8 cellular contexts compared by ENCODE assay signal in genomic region chr11:14578551-14578956, GRCh38. TPM values are rescaled to one million over a fixed set of nuclear protein-coding genes. Genes with fewer than 3 reads are reported as not detected.
DNase-seq lines count a peak whose midpoint lies in the region; ATAC-seq and TF ChIP-seq lines count a peak whose summit lies in the region.

No MANE protein-coding gene starts in this region.

- H3K14ac ChIP-seq in IMR-90 (replicated peaks; ENCODE audit: low read depth, low read length) = no peak overlapping the region

- H3K56ac ChIP-seq in IMR-90 (ENCODE audit: extremely low read depth, insufficient read depth, low read length) = no peak overlapping the region

- 24% methylated on average over 2 of the region's 3 CpGs; no CpG with 5 or more reads in 1 of the 2 experiments for WGBS in IMR-90 (ENCODE audit: extremely low coverage in 2 of 2, insufficient read length in 1 of 2), 2 experiments
- WGBS in body of pancreas, 2 donors = 35 to 50% methylated on average over 3 of the region's 3 CpGs

- no peak overlapping the region for H2BK5ac ChIP-seq in IMR-90 (ENCODE audit: low read depth, low read length, poor library complexity, severe bottlenecking)

- dilution Hi-C loops in IMR-90 (cut with HindIII; ENCODE audit: low sequenced_read_pairs, unreplicated experiment) = no loop called here

- peak; percentile 78 for DNase-seq in DMS53 treated with DMSO at 0.1 percent for 48 hours (lab: John Stamatoyannopoulos, UW; ENCODE audit: unreplicated experiment)
- DNase-seq in IMR-90 = peak; percentile 54
- DNase-seq in T follicular helper cell (ENCODE audit: low read depth) = peak; percentile 64
- DNase-seq in body of pancreas = peak in 2 of 4 donors; percentile 27 to 65
- no peak for DNase-seq in ascending aorta (ENCODE audit: low spot score in 2 of 2)
- no peak for DNase-seq in GM13977 (ENCODE audit: low spot score)

- no TSS peak for BruUV-seq in IMR-90 (replicated peaks; lab: Mats Ljungman, UMichigan)

- H3K27ac ChIP-seq in IMR-90 (ENCODE audit: insufficient read depth, low read length) (no peak overlapping the region), body of pancreas (peak overlapping the region in 1 of 4 donors; percentile 27), mucosa of rectum (ENCODE audit: low read depth in 2 of 2, low read length in 2 of 2) (peak overlapping the region; percentile 37 to 64), ascending aorta (no peak overlapping the region)

- TF ChIP-seq RAD21 in IMR-90 (IDR thresholded peaks at IDR 0.05; ENCODE audit: low read length) = no peak

- H3K18ac ChIP-seq in IMR-90 (ENCODE audit: low read depth, low read length) = no peak overlapping the region

- H3K9me1 ChIP-seq in IMR-90 (ENCODE audit: insufficient read depth, low read length) = no peaks in the 10 kb centered on the region

- intact Hi-C loops in IMR-90 (cut with micrococcal nuclease) (no loop called here), body of pancreas (cut with DNase I) (no loop called here), ascending aorta (cut with DNase I) (no loop called here)

- no peak overlapping the region for H2BK20ac ChIP-seq in IMR-90 (ENCODE audit: low read depth, low read length)

- H2BK120ac ChIP-seq in IMR-90 (ENCODE audit: low read depth, low read length) = no peak overlapping the region

- POLR2A ChIA-PET in IMR-90 (lab: Charles Lee; ENCODE audit: unreplicated experiment) = no interaction called here

- TF ChIP-seq POLR2A in IMR-90 (IDR thresholded peaks at IDR 0.05; ENCODE audit: low read depth, low read length) (no peak), body of pancreas (IDR thresholded peaks at IDR 0.05) (no peak)

- no peak overlapping the region for H4K8ac ChIP-seq in IMR-90 (ENCODE audit: low read depth in 2 of 2, low read length in 2 of 2)

- H3K27me3 ChIP-seq in IMR-90 (ENCODE audit: control insufficient read depth, insufficient read depth, low read length) (no peaks in the 10 kb centered on the region), body of pancreas (no peaks in the 10 kb centered on the region), mucosa of rectum (ENCODE audit: control insufficient read depth in 2 of 2, insufficient read depth in 2 of 2, low read length in 2 of 2) (no peaks in the 10 kb centered on the region), ascending aorta (no peaks in the 10 kb centered on the region)

- H3K79me1 ChIP-seq in IMR-90 (ENCODE audit: low read depth in 1 of 2, low read length in 2 of 2) = no peaks in the 10 kb centered on the region

- peak; percentile 99 for ATAC-seq in GM21381 (IDR thresholded peaks at IDR 0.05; ENCODE audit: unreplicated experiment)
- no peak for ATAC-seq in IMR-90 (ENCODE audit: low read depth)
- ATAC-seq in body of pancreas = peak; percentile 54

- no peak overlapping the region for H4K5ac ChIP-seq in IMR-90 (ENCODE audit: low read depth, low read length)

- H3K23ac ChIP-seq in IMR-90 (ENCODE audit: low read depth, low read length) = no peak overlapping the region

- CTCF ChIA-PET in IMR-90 (lab: Yijun Ruan, JAX) = no interaction called here

- H3K4me1 ChIP-seq in IMR-90 (ENCODE audit: control insufficient read depth, insufficient read depth, low read length) (peaks cover 2% of the 10 kb centered on the region; the same call in 1 of the 2 replicates), body of pancreas (peaks cover 18% of the 10 kb centered on the region), mucosa of rectum (ENCODE audit: control insufficient read depth in 2 of 2, insufficient read depth in 2 of 2, low read length in 2 of 2) (peaks cover 14% of the 10 kb centered on the region in 2 donors), ascending aorta (no peaks in the 10 kb centered on the region)

- H3K4me3 ChIP-seq in IMR-90 (ENCODE audit: insufficient read depth, low read depth, low read length) (no peak overlapping the region), body of pancreas (no peak overlapping the region), mucosa of rectum (ENCODE audit: low read length in 2 of 2) (peak overlapping the region in 1 of 2 donors; percentile 26), ascending aorta (no peak overlapping the region)

- H2AK9ac ChIP-seq in IMR-90 (replicated peaks; ENCODE audit: low read depth, low read length, poor library complexity) = no peak overlapping the region

- no peak overlapping the region for H2AK5ac ChIP-seq in IMR-90 (ENCODE audit: low read depth, low read length)

- H2BK15ac ChIP-seq in IMR-90 (ENCODE audit: low read depth, low read length) = no peak overlapping the region

- H3K9me3 ChIP-seq in IMR-90 (ENCODE audit: control insufficient read depth, insufficient read depth, low read length) = no peaks in the 10 kb centered on the region
- no peaks in the 10 kb centered on the region for H3K9me3 ChIP-seq in body of pancreas
- H3K9me3 ChIP-seq in mucosa of rectum (ENCODE audit: control insufficient read depth in 2 of 2, low read length in 2 of 2) = no peaks in the 10 kb centered on the region
- H3K9me3 ChIP-seq in ascending aorta = no peaks in the 10 kb centered on the region

- H3K9ac ChIP-seq in IMR-90 (ENCODE audit: low read depth, low read length) = no peak overlapping the region
- no peak overlapping the region for H3K9ac ChIP-seq in mucosa of rectum (ENCODE audit: low read depth in 1 of 2, low read length in 2 of 2)

- H4K20me1 ChIP-seq in IMR-90 (ENCODE audit: insufficient read depth, low read length) = no peaks in the 10 kb centered on the region

- no peak overlapping the region for H2AFZ ChIP-seq in IMR-90 (replicated peaks; ENCODE audit: low read length, poor library complexity)

- no peaks in the 10 kb centered on the region for H3K36me3 ChIP-seq in IMR-90 (ENCODE audit: control insufficient read depth, insufficient read depth, low read length)
- no peaks in the 10 kb centered on the region for H3K36me3 ChIP-seq in body of pancreas (replicated peaks in 1 of 2; ENCODE audit: insufficient read depth in 1 of 2, low read depth in 2 of 2)
- H3K36me3 ChIP-seq in mucosa of rectum (ENCODE audit: control insufficient read depth in 2 of 2, insufficient read depth in 2 of 2, low read length in 2 of 2) = no peaks in the 10 kb centered on the region
- H3K36me3 ChIP-seq in ascending aorta = no peaks in the 10 kb centered on the region

- no peak overlapping the region for H4K91ac ChIP-seq in IMR-90 (ENCODE audit: insufficient read depth, low read depth, low read length)

- H3K4ac ChIP-seq in IMR-90 (ENCODE audit: low read depth, low read length) = no peak overlapping the region

- no peak for TF ChIP-seq CTCF in IMR-90 (conservative IDR thresholded peaks at IDR 0.05; ENCODE audit: low read depth, low read length)
- TF ChIP-seq CTCF in body of pancreas (IDR thresholded peaks at IDR 0.05) = no peak
- TF ChIP-seq CTCF in ascending aorta (IDR thresholded peaks at IDR 0.05) = no peak
- TF ChIP-seq CTCF in GM13977 (IDR thresholded peaks at IDR 0.05; ENCODE audit: extremely low read depth, insufficient read depth, missing control alignments) = no peak

- no peak overlapping the region for H3K4me2 ChIP-seq in IMR-90 (ENCODE audit: low read depth, low read length)

- in situ Hi-C loops in IMR-90 (cut with MboI; ENCODE audit: low sequenced_read_pairs) = no loop called here
- in situ Hi-C loops in GM13977 (cut with MboI; ENCODE audit: low pct_unique_long_range_greater_than_20kb, low sequenced_read_pairs, unreplicated experiment) = no loop called here

TF ChIP-seq in IMR-90, 13 proteins besides CTCF, POLR2A, EP300 and RAD21:
- TF ChIP-seq CHD1 (IDR thresholded peaks at IDR 0.05; ENCODE audit: low read depth, low read length) = no peak
- no peak for TF ChIP-seq MAFK (IDR thresholded peaks at IDR 0.05; ENCODE audit: low read depth, low read length)
- TF ChIP-seq, protein P1, sequence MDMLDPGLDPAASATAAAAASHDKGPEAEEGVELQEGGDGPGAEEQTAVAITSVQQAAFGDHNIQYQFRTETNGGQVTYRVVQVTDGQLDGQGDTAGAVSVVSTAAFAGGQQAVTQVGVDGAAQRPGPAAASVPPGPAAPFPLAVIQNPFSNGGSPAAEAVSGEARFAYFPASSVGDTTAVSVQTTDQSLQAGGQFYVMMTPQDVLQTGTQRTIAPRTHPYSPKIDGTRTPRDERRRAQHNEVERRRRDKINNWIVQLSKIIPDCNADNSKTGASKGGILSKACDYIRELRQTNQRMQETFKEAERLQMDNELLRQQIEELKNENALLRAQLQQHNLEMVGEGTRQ (IDR thresholded peaks at IDR 0.05; ENCODE audit: low read depth, low read length) = no peak
- TF ChIP-seq MXI1 (IDR thresholded peaks at IDR 0.05; ENCODE audit: borderline replicate concordance, low read depth, low read length) = no peak
- TF ChIP-seq MAZ (IDR thresholded peaks at IDR 0.05; ENCODE audit: borderline replicate concordance, low read depth, low read length) = no peak
- no peak for TF ChIP-seq BHLHE40 (IDR thresholded peaks at IDR 0.05; ENCODE audit: low read depth, low read length)
- no peak for TF ChIP-seq RFX5 (IDR thresholded peaks at IDR 0.05; ENCODE audit: low read depth, low read length)
- no peak for TF ChIP-seq ELK1 (IDR thresholded peaks at IDR 0.05; ENCODE audit: borderline replicate concordance, low read depth, low read length)
- no peak for TF ChIP-seq NFE2L2 (IDR thresholded peaks at IDR 0.05; ENCODE audit: low read depth, low read length)
- no peak for TF ChIP-seq RCOR1 (IDR thresholded peaks at IDR 0.05; ENCODE audit: insufficient replicate concordance, low read length)
- no peak for TF ChIP-seq SMC3 (IDR thresholded peaks at IDR 0.05; ENCODE audit: low read depth, low read length)
- no peak for TF ChIP-seq FOS (IDR thresholded peaks at IDR 0.05; ENCODE audit: low read depth, low read length)
- TF ChIP-seq CEBPB (IDR thresholded peaks at IDR 0.05; ENCODE audit: low read depth, low read length) = no peak

RNA-seq across cellular contexts. Expression of gene PSMA1, which starts 58.4 kb away (rescaled TPM):
- 194 and 219 TPM in 2 replicates for total RNA-seq in IMR-90 (2012; rRNA removed)
- polyA plus RNA-seq in IMR-90 (2012; rRNA removed) = 159 and 179 TPM in 2 replicates
- 42.0 and 66.4 TPM in 2 replicates for polyA plus RNA-seq in IMR-90 (2012; cell fraction: cytosol; rRNA removed)
- 90.5 and 476 TPM in 2 replicates for polyA plus RNA-seq in IMR-90 (2012; cell fraction: nucleus; rRNA removed; ENCODE audit: low replicate concordance)
- 10 to 100 TPM; 71.3 to 73.5 TPM for total RNA-seq in body of pancreas
- 42.5 TPM for total RNA-seq in ascending aorta

Comparison
In these comparisons a context has a peak if more than half of its experiments do, and no peak if none do; other contexts are left out.
1. DNase-seq: peak in DMS53 treated with DMSO at 0.1 percent for 48 hours (single experiment), IMR-90 (single experiment) and T follicular helper cell (single experiment); none in ascending aorta (0 of 2) and GM13977 (single experiment).
2. H3K27ac ChIP-seq: peak in mucosa of rectum (2 of 2); none in IMR-90 (single experiment) and ascending aorta (0 of 2).